In the genomic region with DNA sequence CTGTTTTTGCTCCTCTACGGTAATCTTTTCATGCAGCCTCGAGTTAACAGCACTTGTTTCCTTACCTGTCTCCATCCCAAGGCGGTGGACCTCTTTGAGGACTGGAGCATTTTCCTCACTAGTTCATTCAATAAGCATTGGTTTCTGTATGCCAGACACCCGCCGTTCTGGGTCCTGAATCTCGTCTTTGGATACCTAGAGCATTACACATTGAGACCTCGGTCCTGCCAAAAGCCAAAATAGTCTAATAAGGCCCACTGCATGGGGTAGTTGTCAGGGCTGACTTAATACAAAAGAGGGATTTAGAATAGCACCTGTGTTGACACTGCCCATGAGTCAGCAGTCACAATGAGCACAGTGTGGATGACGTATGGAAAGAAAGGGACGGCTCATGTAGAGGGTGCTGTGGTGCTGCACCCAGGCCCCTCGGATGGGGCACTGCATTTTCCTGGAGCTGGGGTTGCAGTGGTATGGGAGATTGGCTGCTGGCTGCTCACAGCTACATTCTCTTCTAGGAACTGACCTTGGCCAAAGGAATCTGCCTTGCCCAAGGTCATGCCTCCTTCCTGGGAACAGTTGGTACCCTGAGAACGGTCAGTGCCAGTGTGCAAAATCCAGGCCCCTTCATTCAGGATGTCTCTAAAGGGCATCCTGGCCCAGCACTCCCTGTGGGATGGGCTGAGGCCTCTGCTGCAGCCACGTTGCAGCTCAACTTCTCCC, we compare ENCODE assay signal across 1 cellular context.
A peak's percentile ranks its signal among the peaks of the same experiment; 100 is the strongest.
TF ChIP-seq lines count a peak whose summit lies in the region.

No MANE protein-coding gene starts in this region.

TF ChIP-seq in K562, 482 proteins besides CTCF, POLR2A, EP300 and RAD21 (continued from another document):
- TF ChIP-seq PRDM10 (IDR thresholded peaks at IDR 0.05; ENCODE audit: partially characterized antibody) (peak; percentile 63), SMARCE1 (IDR thresholded peaks at IDR 0.05) (no peak), ZNF766 (CRISPR knock-in tag; conservative IDR thresholded peaks at IDR 0.05) (no peak)
